Comparison of ENCODE assay signal across 8 cellular contexts in the genomic region with DNA sequence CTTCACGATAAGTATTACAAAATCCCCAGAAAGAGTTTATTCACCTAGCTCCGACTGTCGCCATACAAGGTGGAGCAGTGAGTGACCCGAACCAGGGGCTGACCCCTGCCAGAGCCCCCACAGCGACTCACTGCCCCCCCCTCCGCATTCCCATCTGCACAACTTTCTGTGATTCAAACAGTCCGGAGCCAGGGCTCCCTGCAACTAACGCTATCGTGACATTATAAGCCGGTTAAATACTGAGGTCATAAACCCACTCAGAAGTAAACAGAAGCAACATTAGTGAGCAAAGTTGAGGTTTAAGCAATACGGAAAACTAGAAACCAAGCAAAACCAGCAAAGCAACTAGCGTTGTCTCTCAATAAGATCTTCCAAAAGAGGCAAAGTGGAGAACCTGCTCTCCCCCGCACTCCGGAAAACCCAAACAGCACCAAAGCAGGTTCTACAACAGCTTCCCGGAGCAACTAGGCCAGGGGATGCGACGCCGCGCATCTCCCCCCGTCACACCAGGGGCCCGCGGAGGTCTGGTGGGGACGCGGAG. TPM values are rescaled to one million over a fixed set of nuclear protein-coding genes. Genes with fewer than 3 reads are reported as not detected.
DNase-seq lines count a peak whose midpoint lies in the region; ATAC-seq and TF ChIP-seq lines count a peak whose summit lies in the region.

No MANE protein-coding gene starts in this region.

- peak overlapping the region; percentile 87 for H3K4me3 Mint-ChIP-seq in activated CD4-positive, alpha-beta memory T cell treated with anti-CD3 and anti-CD28 coated beads, Interleukin-2, amount 10 ng/mL, durations not matched to agents 7 days and 5 days
- H3K4me3 Mint-ChIP-seq in progenitor cell of endocrine pancreas (ENCODE audit: low read depth): peak overlapping the region; percentile 89

- peaks cover 25 to 42% (median 28%) of the 10 kb centered on the region in 10 experiments for H3K4me1 ChIP-seq in BLaER1 treated with 17β-estradiol and CSF1 and Interleukin-3, amounts not matched to agents 10 nM and 100 nM

- H4K20me1 ChIP-seq in BLaER1 treated with 17β-estradiol and CSF1 and Interleukin-3, amounts not matched to agents 10 nM and 100 nM: peaks cover 10 to 54% (median 41%) of the 10 kb centered on the region in 11 experiments; a peak in 19 of 22 replicates

- no peaks in the 10 kb centered on the region for H3K27me3 ChIP-seq in BLaER1 treated with 17β-estradiol and CSF1 and Interleukin-3, amounts not matched to agents 10 nM and 100 nM

- H3K9ac ChIP-seq in BLaER1 treated with 17β-estradiol and CSF1 and Interleukin-3, amounts not matched to agents 10 nM and 100 nM: peak overlapping the region; percentile 74 to 92 (median 85)

- POLR2A ChIA-PET in activated CD4-positive, alpha-beta memory T cell treated with anti-CD3 and anti-CD28 coated beads, Interleukin-2, amount 10 ng/mL, durations not matched to agents 7 days and 5 days (lab: Charles Lee): interaction anchor here (0.6 to 2.5 kb wide), 7 partner anchors 8 to 327 kb away, joined by 3 to 18 read pairs (median 4); a partner anchor contains a TSS

- H3K27me3 Mint-ChIP-seq in activated CD4-positive, alpha-beta memory T cell treated with anti-CD3 and anti-CD28 coated beads, Interleukin-2, amount 10 ng/mL, durations not matched to agents 7 days and 5 days: no peaks in the 10 kb centered on the region
- no peaks in the 10 kb centered on the region for H3K27me3 Mint-ChIP-seq in progenitor cell of endocrine pancreas

- CTCF ChIA-PET in activated CD4-positive, alpha-beta memory T cell treated with anti-CD3 and anti-CD28 coated beads, Interleukin-2, amount 10 ng/mL, durations not matched to agents 7 days and 5 days (lab: Charles Lee): interaction anchor here (0.7 to 4.8 kb wide), 3 partner anchors 54 to 486 kb away, joined by 3 to 61 read pairs (median 7); no protein-coding TSS in a partner anchor

- H3K4me3 ChIP-seq in BLaER1 treated with 17β-estradiol and CSF1 and Interleukin-3, amounts not matched to agents 10 nM and 100 nM: peak overlapping the region; percentile 62 to 99 (median 90)

- peak overlapping the region; percentile 19 to 87 (median 79); a peak in 21 of 22 replicates for H3K27ac ChIP-seq in BLaER1 treated with 17β-estradiol and CSF1 and Interleukin-3, amounts not matched to agents 10 nM and 100 nM

- H3K36me3 ChIP-seq in BLaER1 treated with 17β-estradiol and CSF1 and Interleukin-3, amounts not matched to agents 10 nM and 100 nM: peaks cover 0 to 19% (median 9%) of the 10 kb centered on the region in 11 experiments; a peak in 17 of 22 replicates

- no peak for TF ChIP-seq CTCF in progenitor cell of endocrine pancreas (IDR thresholded peaks at IDR 0.05; ENCODE audit: unreplicated experiment)

- peak overlapping the region; percentile 69 for H3K27ac Mint-ChIP-seq in activated CD4-positive, alpha-beta memory T cell treated with anti-CD3 and anti-CD28 coated beads, Interleukin-2, amount 10 ng/mL, durations not matched to agents 7 days and 5 days
- peak overlapping the region; percentile 95 for H3K27ac Mint-ChIP-seq in progenitor cell of endocrine pancreas

- H3K9me3 Mint-ChIP-seq in activated CD4-positive, alpha-beta memory T cell treated with anti-CD3 and anti-CD28 coated beads, Interleukin-2, amount 10 ng/mL, durations not matched to agents 7 days and 5 days: no peaks in the 10 kb centered on the region
- no peaks in the 10 kb centered on the region for H3K9me3 Mint-ChIP-seq in progenitor cell of endocrine pancreas (ENCODE audit: low read depth)

- peaks cover 31% of the 10 kb centered on the region for H3K4me1 Mint-ChIP-seq in activated CD4-positive, alpha-beta memory T cell treated with anti-CD3 and anti-CD28 coated beads, Interleukin-2, amount 10 ng/mL, durations not matched to agents 7 days and 5 days
- H3K4me1 Mint-ChIP-seq in progenitor cell of endocrine pancreas (ENCODE audit: low read depth): peaks cover 26% of the 10 kb centered on the region

- H3K36me3 Mint-ChIP-seq in activated CD4-positive, alpha-beta memory T cell treated with anti-CD3 and anti-CD28 coated beads, Interleukin-2, amount 10 ng/mL, durations not matched to agents 7 days and 5 days (ENCODE audit: low read depth): no peaks in the 10 kb centered on the region
- H3K36me3 Mint-ChIP-seq in progenitor cell of endocrine pancreas (ENCODE audit: insufficient read depth): no peaks in the 10 kb centered on the region

- ATAC-seq in HG03196 (IDR thresholded peaks at IDR 0.05; ENCODE audit: unreplicated experiment): peak; percentile 1
- no peak for ATAC-seq in HG02973 (IDR thresholded peaks at IDR 0.05; ENCODE audit: unreplicated experiment)
- no peak for ATAC-seq in HG02798 (IDR thresholded peaks at IDR 0.05; ENCODE audit: poor library complexity, unreplicated experiment)

- peaks cover 0 to 16% (median 11%) of the 10 kb centered on the region in 11 experiments; a peak in 19 of 22 replicates for H3K9me3 ChIP-seq in BLaER1 treated with 17β-estradiol and CSF1 and Interleukin-3, amounts not matched to agents 10 nM and 100 nM (replicated peaks in 1 of 11)

- no peak for DNase-seq in activated CD4-positive, alpha-beta memory T cell treated with anti-CD3 and anti-CD28 coated beads, Interleukin-2, amount 10 ng/mL, durations not matched to agents 7 days and 5 days
- DNase-seq in germinal center (ENCODE audit: low spot score) (peak; percentile 5), progenitor cell of endocrine pancreas (ENCODE audit: low spot score, unreplicated experiment) (no peak), occipital lobe (lab: John Stamatoyannopoulos, UW) (no peak)

- H3K4me2 ChIP-seq in BLaER1 treated with 17β-estradiol and CSF1 and Interleukin-3, amounts not matched to agents 10 nM and 100 nM: peak overlapping the region; percentile 86 to 99 (median 97)

RNA-seq across cellular contexts. Expression of a gene that starts 0.6 kb away (rescaled TPM):
- total RNA-seq in activated CD4-positive, alpha-beta memory T cell treated with anti-CD3 and anti-CD28 coated beads, Interleukin-2, amount 10 ng/mL, durations not matched to agents 7 days and 5 days: 10 to 100 TPM; 53.6 to 56.5 TPM
- 140 TPM in 2 replicates for total RNA-seq in progenitor cell of endocrine pancreas
- total RNA-seq in occipital lobe: 82.0 TPM

RNA-seq across cellular contexts. Expression of a gene that starts 38.4 kb away (rescaled TPM):
- total RNA-seq in activated CD4-positive, alpha-beta memory T cell treated with anti-CD3 and anti-CD28 coated beads, Interleukin-2, amount 10 ng/mL, durations not matched to agents 7 days and 5 days: 10 to 100 TPM; 34.9 to 36.6 TPM
- 58.5 and 63.8 TPM in 2 replicates for total RNA-seq in progenitor cell of endocrine pancreas
- 23.4 TPM for total RNA-seq in occipital lobe
